8 cellular contexts compared by ENCODE assay signal in the genomic region with DNA sequence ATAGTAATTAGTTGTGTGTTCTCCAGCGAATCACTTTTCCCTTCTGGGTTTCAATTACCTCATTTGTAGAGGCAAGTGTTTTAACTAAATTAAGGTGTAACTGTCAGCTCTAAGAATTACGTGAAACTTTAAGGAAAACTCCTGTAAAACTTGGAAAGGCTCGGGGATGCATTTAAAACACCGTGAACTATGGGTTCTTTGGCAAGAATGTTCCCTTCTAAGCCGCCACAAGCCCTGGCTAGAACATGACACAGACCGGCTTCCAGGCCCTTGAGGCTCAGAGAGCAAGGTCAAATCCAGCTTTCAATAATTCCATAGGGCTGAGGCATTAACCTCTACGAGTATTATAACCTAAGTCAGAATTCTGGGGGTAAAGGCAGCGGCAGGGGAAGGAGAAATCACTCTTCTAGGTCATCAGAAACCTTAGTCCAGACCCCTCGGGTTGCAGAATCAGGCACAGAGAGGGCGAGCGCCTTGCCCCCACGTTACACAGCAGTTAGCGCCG. TPM values are rescaled to one million over a fixed set of nuclear protein-coding genes. Genes with fewer than 3 reads are reported as not detected.
DNase-seq lines count a peak whose midpoint lies in the region; ATAC-seq, FAIRE-seq and TF ChIP-seq lines count a peak whose summit lies in the region.

No MANE protein-coding gene starts in this region.

- no peaks in the 10 kb centered on the region for H3K9me1 ChIP-seq in endothelial cell of umbilical vein (replicated peaks; ENCODE audit: control insufficient read depth, extremely low read depth, insufficient read depth, low read length)

- intact Hi-C loops in endothelial cell of umbilical vein (cut with micrococcal nuclease), result loop anchor here (2.0 to 5.0 kb wide), 3 partner anchors 43 to 898 kb away; partner anchors contain the start of gene WBP4

- no peak for TF ChIP-seq POLR2A in endothelial cell of umbilical vein (IDR thresholded peaks at IDR 0.05; ENCODE audit: low read depth, low read length)

- dilution Hi-C loops in endothelial cell of umbilical vein (cut with MboI; ENCODE audit: extremely low pct_ligation_motif_present, low sequenced_read_pairs), result no loop called here

- no peaks in the 10 kb centered on the region for H4K20me1 ChIP-seq in endothelial cell of umbilical vein (replicated peaks; ENCODE audit: control insufficient read depth, extremely low read depth, insufficient read depth, low read length)

- H3K4me3 ChIP-seq in endothelial cell of umbilical vein (replicated peaks in 1 of 3; ENCODE audit: insufficient read depth in 1 of 3, low read depth in 1 of 3, low read length in 3 of 3), result peak overlapping the region; percentile 52 to 61 (median 54)
- peak overlapping the region; percentile 81 to 87 for H3K4me3 ChIP-seq in mucosa of rectum (ENCODE audit: low read length in 2 of 2)

- H3K36me3 ChIP-seq in endothelial cell of umbilical vein (ENCODE audit: control insufficient read depth in 2 of 2, extremely low read depth in 1 of 2, insufficient read depth in 2 of 2, low read length in 2 of 2), result no peaks in the 10 kb centered on the region
- H3K36me3 ChIP-seq in mucosa of rectum (ENCODE audit: control insufficient read depth in 2 of 2, insufficient read depth in 2 of 2, low read length in 2 of 2), result no peaks in the 10 kb centered on the region

- H3K79me2 ChIP-seq in endothelial cell of umbilical vein (ENCODE audit: control insufficient read depth, insufficient read depth, low read length), result peaks cover 2% of the 10 kb centered on the region

- DNase-seq in NCI-H82 (lab: John Stamatoyannopoulos, UW) (peak; percentile 75), NCI-H82 treated with DMSO at 0.1 percent for 48 hours (lab: John Stamatoyannopoulos, UW; ENCODE audit: unreplicated experiment) (no peak), RPMI7951 (ENCODE audit: low read depth) (peak; percentile 18), endothelial cell of umbilical vein (ENCODE audit: low read depth, low spot score) (peak; percentile 37), NCI-H2227 treated with DMSO at 0.1 percent for 48 hours (lab: John Stamatoyannopoulos, UW) (no peak), NCI-H446 (lab: John Stamatoyannopoulos, UW) (no peak)

- H3K27ac ChIP-seq in endothelial cell of umbilical vein (ENCODE audit: insufficient read depth, low read depth, low read length) (peak overlapping the region; percentile 2), mucosa of rectum (ENCODE audit: low read depth in 2 of 2, low read length in 2 of 2) (peak overlapping the region; percentile 72 to 83)

- peak; percentile 23 for ATAC-seq in HG02763 (IDR thresholded peaks at IDR 0.05; ENCODE audit: unreplicated experiment)

- no peak for FAIRE-seq in endothelial cell of umbilical vein (lab: Jason Lieb, UNC)

- peak overlapping the region; percentile 94 for H3K4me2 ChIP-seq in endothelial cell of umbilical vein (ENCODE audit: insufficient read depth, low read length)

- H3K9me3 ChIP-seq in endothelial cell of umbilical vein (replicated peaks; ENCODE audit: control insufficient read depth, insufficient read depth, low read length) (no peaks in the 10 kb centered on the region), mucosa of rectum (ENCODE audit: control insufficient read depth in 2 of 2, low read length in 2 of 2) (no peaks in the 10 kb centered on the region)

- POLR2A ChIA-PET in endothelial cell of umbilical vein (lab: Charles Lee), result interaction anchor here (1.3 kb wide), 1 partner anchor 80 kb away, joined by 5 read pairs; no protein-coding TSS in a partner anchor

- BruUV-seq in endothelial cell of umbilical vein (replicated peaks; lab: Mats Ljungman, UMichigan), result no TSS peak

- CTCF ChIA-PET in endothelial cell of umbilical vein (lab: Charles Lee), result interaction anchor here (0.5 to 4.2 kb wide), 10 partner anchors 9 to 307 kb away, joined by 3 to 25 read pairs (median 4); partner anchors contain the start of gene DGKH

- TF ChIP-seq CTCF in endothelial cell of umbilical vein (IDR thresholded peaks at IDR 0.05; ENCODE audit: extremely low read depth in 1 of 2, insufficient read depth in 1 of 2, low read depth in 1 of 2, low read length in 2 of 2), result no peak

- H3K4me1 ChIP-seq in endothelial cell of umbilical vein (ENCODE audit: control insufficient read depth, extremely low read depth, insufficient read depth, low read length) (peaks cover 8% of the 10 kb centered on the region), mucosa of rectum (ENCODE audit: control insufficient read depth in 2 of 2, insufficient read depth in 2 of 2, low read length in 2 of 2) (peaks cover 8 to 10% of the 10 kb centered on the region in 2 donors)

- no peaks in the 10 kb centered on the region for H3K27me3 ChIP-seq in endothelial cell of umbilical vein (ENCODE audit: control insufficient read depth in 2 of 2, insufficient read depth in 2 of 2, low read length in 2 of 2)
- no peaks in the 10 kb centered on the region for H3K27me3 ChIP-seq in mucosa of rectum (ENCODE audit: control insufficient read depth in 2 of 2, insufficient read depth in 2 of 2, low read length in 2 of 2)

- peak overlapping the region; percentile 63 for H3K9ac ChIP-seq in endothelial cell of umbilical vein (replicated peaks; ENCODE audit: extremely low read depth, insufficient read depth, low read length)
- peak overlapping the region; percentile 65 to 86 for H3K9ac ChIP-seq in mucosa of rectum (ENCODE audit: low read depth in 1 of 2, low read length in 2 of 2)

- peak overlapping the region; percentile 99 for H2AFZ ChIP-seq in endothelial cell of umbilical vein (ENCODE audit: low read depth, low read length)

TF ChIP-seq in endothelial cell of umbilical vein, 7 proteins besides CTCF, POLR2A, EP300 and RAD21:
- no peak for TF ChIP-seq JUN (IDR thresholded peaks at IDR 0.05; ENCODE audit: borderline replicate concordance, insufficient read depth, insufficient read length, low read depth)
- TF ChIP-seq FOS (IDR thresholded peaks at IDR 0.05; ENCODE audit: borderline replicate concordance, insufficient read depth, low read length), result no peak
- TF ChIP-seq MYC (IDR thresholded peaks at IDR 0.05; ENCODE audit: low read depth, low read length), result no peak
- no peak for TF ChIP-seq EZH2 (IDR thresholded peaks at IDR 0.05; ENCODE audit: borderline replicate concordance, low read depth, low read length, severe bottlenecking)
- no peak for TF ChIP-seq POLR2AphosphoS5 (IDR thresholded peaks at IDR 0.05; ENCODE audit: insufficient read depth, low read depth, low read length)
- no peak for TF ChIP-seq MAX (IDR thresholded peaks at IDR 0.05; ENCODE audit: insufficient read depth, insufficient read length)
- TF ChIP-seq GATA2 (IDR thresholded peaks at IDR 0.05; ENCODE audit: insufficient read depth, insufficient read length, low read depth, low read length), result no peak

RNA-seq across cellular contexts. Expression of gene VWA8, which starts 0.7 kb away (rescaled TPM):
- total RNA-seq in RPMI7951 (2014; rRNA removed; shearing (Covaris generic)), result 5.7 and 8.5 TPM in 2 replicates
- 11.3 and 12.7 TPM in 2 replicates for total RNA-seq in endothelial cell of umbilical vein
- 1.8 and 2.9 TPM in 2 replicates for polyA plus RNA-seq in endothelial cell of umbilical vein
- polyA plus RNA-seq in endothelial cell of umbilical vein (2011; cell fraction: cytosol; rRNA removed), result 3.3 and 3.5 TPM in 2 replicates
- polyA plus RNA-seq in endothelial cell of umbilical vein (2011; cell fraction: nucleus; rRNA removed), result 7.8 and 10.6 TPM in 2 replicates
- 4.0 and 6.9 TPM in 2 replicates for polyA plus RNA-seq in endothelial cell of umbilical vein (2012)
- 11.7 and 12.5 TPM in 2 replicates for polyA minus RNA-seq in endothelial cell of umbilical vein
- 9.5 TPM for polyA minus RNA-seq in endothelial cell of umbilical vein (2011; cell fraction: cytosol; rRNA and poly(A)+ RNA removed)
- polyA minus RNA-seq in endothelial cell of umbilical vein (2011; cell fraction: nucleus; rRNA and poly(A)+ RNA removed), result 28.9 and 47.0 TPM in 2 replicates

Comparison
In these comparisons a context has a peak if more than half of its experiments do, and no peak if none do; other contexts are left out.
1. DNase-seq: peak in NCI-H82 (single experiment), RPMI7951 (single experiment) and endothelial cell of umbilical vein (single experiment); none in NCI-H82 treated with DMSO at 0.1 percent for 48 hours (single experiment), NCI-H2227 treated with DMSO at 0.1 percent for 48 hours (single experiment) and NCI-H446 (0 of 2).